Comparison of ENCODE assay signal across 1 cellular context in genomic region chr12:93638095-93638494, GRCh38.
TF ChIP-seq lines count a peak whose summit lies in the region.

No MANE protein-coding gene starts in this region.

TF ChIP-seq in SK-N-SH, 30 proteins besides CTCF, POLR2A, EP300 and RAD21:
- TF ChIP-seq IRF3 (IDR thresholded peaks at IDR 0.05; ENCODE audit: low read depth, low read length), result no peak
- TF ChIP-seq ZBTB33 (IDR thresholded peaks at IDR 0.05; ENCODE audit: borderline replicate concordance, low read depth), result no peak
- TF ChIP-seq RFX5 (IDR thresholded peaks at IDR 0.05; ENCODE audit: low read length), result no peak
- 0 out of 2 replicates have a peak, but pooled peaks have one; percentile 11 for TF ChIP-seq FOSL2 (IDR thresholded peaks at IDR 0.05; ENCODE audit: borderline replicate concordance, low read depth)
- no peak for TF ChIP-seq TEAD4 (IDR thresholded peaks at IDR 0.05; ENCODE audit: borderline replicate concordance, insufficient read depth)
- peak; percentile 38; the same call in 1 of the 2 replicates for TF ChIP-seq TCF12 (IDR thresholded peaks at IDR 0.05)
- no peak for TF ChIP-seq FOXJ3 (CRISPR knock-in tag; IDR thresholded peaks at IDR 0.05)
- TF ChIP-seq JUND (IDR thresholded peaks at IDR 0.05), result peak; percentile 40
- peak; percentile 82 for TF ChIP-seq PBX3 (IDR thresholded peaks at IDR 0.05)
- TF ChIP-seq MAX (IDR thresholded peaks at IDR 0.05; ENCODE audit: low read depth), result no peak
